In genomic region chr13:111531505-111531904, GRCh38 we compare ENCODE assay signal across 10 cellular contexts.
DNase-seq lines count a peak whose midpoint lies in the region; ATAC-seq and TF ChIP-seq lines count a peak whose summit lies in the region.
"Had no signal": no experiment of that assay in that cellular context is flagged by ENCODE, and none has a peak within 500 bp of the region (broad histone marks: within the 10 kb centered on the region; RNA-seq: fewer than 3 reads in every experiment).

No MANE protein-coding gene starts in this region.

- no peak overlapping the region for H3K27ac ChIP-seq in VCaP
- H3K27ac ChIP-seq in liver (ENCODE audit: low read depth in 1 of 2, low read length in 2 of 2), result no peak overlapping the region
- H3K27ac ChIP-seq in gastrocnemius medialis, result no peak overlapping the region
- H3K27ac ChIP-seq: lower lobe of right lung, transverse colon had no signal

- peaks cover 0 to 21% (median 13%) of the 10 kb centered on the region in 4 donors for H3K4me1 ChIP-seq in liver (ENCODE audit: control insufficient read depth in 4 of 4, insufficient read depth in 4 of 4, low read length in 3 of 4)
- H3K4me1 ChIP-seq in gastrocnemius medialis, result no peaks in the 10 kb centered on the region
- H3K4me1 ChIP-seq: lower lobe of right lung, transverse colon had no signal

- ATAC-seq in HG03175 (IDR thresholded peaks at IDR 0.05; ENCODE audit: unreplicated experiment) (no peak), gastrocnemius medialis (no peak)
- ATAC-seq in stimulated activated memory B cell treated with anti-CD40 and anti-IgM and Interleukin-4, amounts not matched to agents 10 μg/mL and 1 μg/mL and 100 μg/mL, for 72 hours, result no peak
- ATAC-seq: lower lobe of right lung had no signal

- H3K27me3 Mint-ChIP-seq in stimulated activated memory B cell treated with anti-CD40 and anti-IgM and Interleukin-4, amounts not matched to agents 10 μg/mL and 1 μg/mL and 100 μg/mL, for 72 hours, result peaks cover 44% of the 10 kb centered on the region

- H3K4me3 Mint-ChIP-seq in stimulated activated memory B cell treated with anti-CD40 and anti-IgM and Interleukin-4, amounts not matched to agents 10 μg/mL and 1 μg/mL and 100 μg/mL, for 72 hours, result no peak overlapping the region

- no peak overlapping the region for H3K4me3 ChIP-seq in liver (ENCODE audit: low read depth in 1 of 3, low read length in 3 of 3)
- H3K4me3 ChIP-seq in gastrocnemius medialis, result no peak overlapping the region
- H3K4me3 ChIP-seq: lower lobe of right lung, transverse colon had no signal

- no peaks in the 10 kb centered on the region for H3K36me3 Mint-ChIP-seq in stimulated activated memory B cell treated with anti-CD40 and anti-IgM and Interleukin-4, amounts not matched to agents 10 μg/mL and 1 μg/mL and 100 μg/mL, for 72 hours

- DNase-seq in DMS79 treated with DMSO at 0.1 percent for 48 hours (lab: John Stamatoyannopoulos, UW) (peak; percentile 90), NCI-H1105 treated with DMSO at 0.1 percent for 48 hours (lab: John Stamatoyannopoulos, UW) (peak; percentile 90), gastrocnemius medialis (no peak)
- DNase-seq in activated CD4-positive, alpha-beta T cell treated with anti-CD3 and anti-CD28 coated beads for 1 hour, result no peak
- DNase-seq: lower lobe of right lung, transverse colon had no signal

- TF ChIP-seq RAD21 in liver (IDR thresholded peaks at IDR 0.05), result peak; percentile 90 to 95

- H3K27ac Mint-ChIP-seq in stimulated activated memory B cell treated with anti-CD40 and anti-IgM and Interleukin-4, amounts not matched to agents 10 μg/mL and 1 μg/mL and 100 μg/mL, for 72 hours, result no peak overlapping the region

- TF ChIP-seq CTCF in VCaP (conservative IDR thresholded peaks at IDR 0.05) (peak; percentile 100), liver (IDR thresholded peaks at IDR 0.05; ENCODE audit: low read depth, low read length, missing input control) (peak; percentile 43), gastrocnemius medialis (IDR thresholded peaks at IDR 0.05 in 4 of 5, conservative IDR thresholded peaks at IDR 0.05 in 1 of 5) (no peak)

- no peaks in the 10 kb centered on the region for H3K4me1 Mint-ChIP-seq in stimulated activated memory B cell treated with anti-CD40 and anti-IgM and Interleukin-4, amounts not matched to agents 10 μg/mL and 1 μg/mL and 100 μg/mL, for 72 hours

- no peaks in the 10 kb centered on the region for H3K9me3 Mint-ChIP-seq in stimulated activated memory B cell treated with anti-CD40 and anti-IgM and Interleukin-4, amounts not matched to agents 10 μg/mL and 1 μg/mL and 100 μg/mL, for 72 hours

- H3K36me3 ChIP-seq in liver (ENCODE audit: control insufficient read depth in 4 of 4, insufficient read depth in 3 of 4, low read depth in 1 of 4, low read length in 3 of 4) (no peaks in the 10 kb centered on the region), gastrocnemius medialis (no peaks in the 10 kb centered on the region)
- H3K36me3 ChIP-seq: lower lobe of right lung, transverse colon had no signal

- in situ Hi-C loops in gastrocnemius medialis (cut with MboI; ENCODE audit: low sequenced_read_pairs in 4 of 4), result no loop called here

- WGBS in liver, result 23% methylated on average over 7 of the region's 7 CpGs

- no peaks in the 10 kb centered on the region for H3K27me3 ChIP-seq in liver (ENCODE audit: control insufficient read depth in 4 of 4, insufficient read depth in 4 of 4, low read length in 3 of 4)
- H3K27me3 ChIP-seq in gastrocnemius medialis, result peaks cover 28 to 48% (median 44%) of the 10 kb centered on the region in 3 donors

- H3K9me3 ChIP-seq in liver (ENCODE audit: control insufficient read depth in 4 of 4, low read length in 3 of 4) (no peaks in the 10 kb centered on the region), gastrocnemius medialis (no peaks in the 10 kb centered on the region)
- H3K9me3 ChIP-seq: lower lobe of right lung, transverse colon had no signal

- intact Hi-C loops in gastrocnemius medialis (cut with DNase I; ENCODE audit: low total_unique reads), result no loop called here

- no peak overlapping the region for H3K9ac ChIP-seq in liver (ENCODE audit: low read depth in 1 of 2, low read length in 2 of 2)

- no peak for TF ChIP-seq POLR2A in gastrocnemius medialis (IDR thresholded peaks at IDR 0.05)

TF ChIP-seq in liver, 16 proteins besides CTCF, POLR2A, EP300 and RAD21:
- TF ChIP-seq EGR1 (IDR thresholded peaks at IDR 0.05; ENCODE audit: low read depth in 2 of 2) (no peak), REST (IDR thresholded peaks at IDR 0.05) (no peak), HNF4G (IDR thresholded peaks at IDR 0.05) (no peak), HNF4A (conservative IDR thresholded peaks at IDR 0.05) (peak; percentile 44 to 60), ZBTB33 (IDR thresholded peaks at IDR 0.05) (no peak), SP1 (IDR thresholded peaks at IDR 0.05) (no peak), YY1 (IDR thresholded peaks at IDR 0.05) (peak; percentile 34), RXRA (IDR thresholded peaks at IDR 0.05) (peak; percentile 11 to 19)

Comparison
In these comparisons a context has a peak if more than half of its experiments do, and no peak if none do; other contexts are left out.
1. DNase-seq: peak in DMS79 treated with DMSO at 0.1 percent for 48 hours (single experiment) and NCI-H1105 treated with DMSO at 0.1 percent for 48 hours (single experiment); none in activated CD4-positive, alpha-beta T cell treated with anti-CD3 and anti-CD28 coated beads for 1 hour (single experiment) and gastrocnemius medialis (0 of 2).
2. CTCF ChIP-seq: peak in VCaP (single experiment) and liver (single experiment); none in gastrocnemius medialis (0 of 5).